In genomic region chr10:71632200-71632820, GRCh38 we compare ENCODE assay signal across 1 cellular context.
TF ChIP-seq lines count a peak whose summit lies in the region.

No MANE protein-coding gene starts in this region.

TF ChIP-seq in K562, 482 proteins besides CTCF, POLR2A, EP300 and RAD21 (continued from another document and continues in another):
- TF ChIP-seq, protein P1, sequence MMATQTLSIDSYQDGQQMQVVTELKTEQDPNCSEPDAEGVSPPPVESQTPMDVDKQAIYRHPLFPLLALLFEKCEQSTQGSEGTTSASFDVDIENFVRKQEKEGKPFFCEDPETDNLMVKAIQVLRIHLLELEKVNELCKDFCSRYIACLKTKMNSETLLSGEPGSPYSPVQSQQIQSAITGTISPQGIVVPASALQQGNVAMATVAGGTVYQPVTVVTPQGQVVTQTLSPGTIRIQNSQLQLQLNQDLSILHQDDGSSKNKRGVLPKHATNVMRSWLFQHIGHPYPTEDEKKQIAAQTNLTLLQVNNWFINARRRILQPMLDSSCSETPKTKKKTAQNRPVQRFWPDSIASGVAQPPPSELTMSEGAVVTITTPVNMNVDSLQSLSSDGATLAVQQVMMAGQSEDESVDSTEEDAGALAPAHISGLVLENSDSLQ (IDR thresholded peaks at IDR 0.05) = peak; percentile 54; the same call in 1 of the 2 replicates
- TF ChIP-seq TCF7L2 (IDR thresholded peaks at IDR 0.05; ENCODE audit: low read depth, low read length) (no peak), ZSCAN29 (IDR thresholded peaks at IDR 0.05) (no peak), SOX6 (IDR thresholded peaks at IDR 0.05) (no peak), ZNF174 (CRISPR knock-in tag; IDR thresholded peaks at IDR 0.05) (no peak), PREB (CRISPR knock-in tag; IDR thresholded peaks at IDR 0.05) (no peak), CREBBP (IDR thresholded peaks at IDR 0.05; ENCODE audit: low read depth, low read length) (no peak), ZNF766 (CRISPR knock-in tag; conservative IDR thresholded peaks at IDR 0.05) (no peak), TCF3 (CRISPR knock-in tag; IDR thresholded peaks at IDR 0.05) (no peak), SMAD4 (CRISPR knock-in tag; conservative IDR thresholded peaks at IDR 0.05) (no peak), SFPQ (IDR thresholded peaks at IDR 0.05; ENCODE audit: low read depth, low read length) (no peak), TAF15 (IDR thresholded peaks at IDR 0.05; ENCODE audit: low read depth, low read length) (no peak), MTA1 (IDR thresholded peaks at IDR 0.05; ENCODE audit: borderline replicate concordance) (no peak), DNMT1 (IDR thresholded peaks at IDR 0.05) (no peak), ELF4 (CRISPR knock-in tag; IDR thresholded peaks at IDR 0.05) (no peak), FOXJ2 (tag; IDR thresholded peaks at IDR 0.05) (no peak), PHTF2 (CRISPR knock-in tag; IDR thresholded peaks at IDR 0.05) (no peak), SAP30 (IDR thresholded peaks at IDR 0.05; ENCODE audit: borderline replicate concordance, insufficient read depth, low read depth, low read length, poor library complexity, severe bottlenecking) (no peak), PTBP1 (IDR thresholded peaks at IDR 0.05; ENCODE audit: low read depth, low read length) (peak; percentile 87), NUFIP1 (IDR thresholded peaks at IDR 0.05; ENCODE audit: partially characterized antibody) (no peak), BCOR (IDR thresholded peaks at IDR 0.05) (peak; percentile 90), MTA3 (IDR thresholded peaks at IDR 0.05; ENCODE audit: borderline replicate concordance) (no peak), CBX2 (IDR thresholded peaks at IDR 0.05; ENCODE audit: insufficient read depth, low read length, poor library complexity, severe bottlenecking) (no peak), ZNF316 (IDR thresholded peaks at IDR 0.05) (0 out of 2 replicates have a peak, but pooled peaks have one; percentile 17), RUNX1 (IDR thresholded peaks at IDR 0.05; ENCODE audit: low read depth) (no peak), DMBX1 (CRISPR knock-in tag; IDR thresholded peaks at IDR 0.05; ENCODE audit: borderline replicate concordance) (no peak), HDGF (IDR thresholded peaks at IDR 0.05) (peak; percentile 23; the same call in 1 of the 2 replicates), POLR2AphosphoS5 (IDR thresholded peaks at IDR 0.05; ENCODE audit: control insufficient read depth, insufficient read depth, low read depth, low read length) (no peak), FOXA3 (CRISPR knock-in tag; conservative IDR thresholded peaks at IDR 0.05 in 1 of 2, IDR thresholded peaks at IDR 0.05 in 1 of 2) (no peak), XRCC4 (IDR thresholded peaks at IDR 0.05; ENCODE audit: extremely low read depth, insufficient read depth, insufficient read length) (no peak), NR3C1 (CRISPR knock-in tag; IDR thresholded peaks at IDR 0.05) (no peak), GABPB1 (CRISPR knock-in tag; IDR thresholded peaks at IDR 0.05) (0 out of 2 replicates have a peak, but pooled peaks have one; percentile 16), CCAR2 (IDR thresholded peaks at IDR 0.05; ENCODE audit: low read depth, low read length) (no peak), RBM25 (IDR thresholded peaks at IDR 0.05; ENCODE audit: low read depth, low read length, severe bottlenecking) (peak; percentile 87), NCOA6 (IDR thresholded peaks at IDR 0.05) (no peak), MYC (IDR thresholded peaks at IDR 0.05; ENCODE audit: low read depth, low read length) (no peak), MYC (CRISPR knock-in tag; IDR thresholded peaks at IDR 0.05; ENCODE audit: borderline replicate concordance, low read depth) (no peak), TOE1 (IDR thresholded peaks at IDR 0.05; ENCODE audit: borderline replicate concordance) (no peak), TOE1 (CRISPR knock-in tag; IDR thresholded peaks at IDR 0.05; ENCODE audit: borderline replicate concordance, low read depth) (no peak), ZFP36 (IDR thresholded peaks at IDR 0.05; ENCODE audit: low read depth, low read length, partially characterized antibody) (peak; percentile 70), MEF2A (IDR thresholded peaks at IDR 0.05; ENCODE audit: control insufficient read depth, low read depth, low read length) (no peak), ZNF444 (CRISPR knock-in tag; IDR thresholded peaks at IDR 0.05) (no peak), ZFP30 (CRISPR knock-in tag; IDR thresholded peaks at IDR 0.05; ENCODE audit: borderline replicate concordance) (no peak), ZNF717 (CRISPR knock-in tag; IDR thresholded peaks at IDR 0.05) (no peak), KLF13 (tag; IDR thresholded peaks at IDR 0.05; ENCODE audit: borderline replicate concordance, low read depth) (no peak), CBX8 (IDR thresholded peaks at IDR 0.05; ENCODE audit: borderline replicate concordance, extremely low read depth, low read depth, low read length, poor library complexity, severe bottlenecking) (no peak), CHD2 (IDR thresholded peaks at IDR 0.05; ENCODE audit: low read depth, low read length) (no peak), C11orf30 (IDR thresholded peaks at IDR 0.05; ENCODE audit: low read depth) (no peak), HDAC1 (IDR thresholded peaks at IDR 0.05) (0 out of 4 replicates have a peak, but pooled peaks of 1 of the 2 experiments have one; percentile 19), SRSF7 (optimal IDR thresholded peaks at IDR 0.05; ENCODE audit: low read depth, low read length) (no peak), HDAC2 (IDR thresholded peaks at IDR 0.05) (0 out of 2 replicates have a peak, but pooled peaks have one; percentile 20), RAD51 (IDR thresholded peaks at IDR 0.05; ENCODE audit: borderline replicate concordance, low read depth) (no peak), E2F4 (CRISPR knock-in tag; IDR thresholded peaks at IDR 0.05; ENCODE audit: low read depth) (no peak), ATF7 (IDR thresholded peaks at IDR 0.05) (no peak), STAT5B (CRISPR knock-in tag; IDR thresholded peaks at IDR 0.05) (no peak)
- TF ChIP-seq, protein P2, sequence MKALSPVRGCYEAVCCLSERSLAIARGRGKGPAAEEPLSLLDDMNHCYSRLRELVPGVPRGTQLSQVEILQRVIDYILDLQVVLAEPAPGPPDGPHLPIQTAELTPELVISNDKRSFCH (CRISPR knock-in tag; IDR thresholded peaks at IDR 0.05) = no peak
- TF ChIP-seq, protein P2 (tag; IDR thresholded peaks at IDR 0.05) = 0 out of 2 replicates have a peak, but pooled peaks have one; percentile 64
- TF ChIP-seq, protein P3, sequence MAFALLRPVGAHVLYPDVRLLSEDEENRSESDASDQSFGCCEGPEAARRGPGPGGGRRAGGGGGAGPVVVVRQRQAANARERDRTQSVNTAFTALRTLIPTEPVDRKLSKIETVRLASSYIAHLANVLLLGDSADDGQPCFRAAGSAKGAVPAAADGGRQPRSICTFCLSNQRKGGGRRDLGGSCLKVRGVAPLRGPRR (CRISPR knock-in tag; IDR thresholded peaks at IDR 0.05) = no peak
- TF ChIP-seq, protein P4, sequence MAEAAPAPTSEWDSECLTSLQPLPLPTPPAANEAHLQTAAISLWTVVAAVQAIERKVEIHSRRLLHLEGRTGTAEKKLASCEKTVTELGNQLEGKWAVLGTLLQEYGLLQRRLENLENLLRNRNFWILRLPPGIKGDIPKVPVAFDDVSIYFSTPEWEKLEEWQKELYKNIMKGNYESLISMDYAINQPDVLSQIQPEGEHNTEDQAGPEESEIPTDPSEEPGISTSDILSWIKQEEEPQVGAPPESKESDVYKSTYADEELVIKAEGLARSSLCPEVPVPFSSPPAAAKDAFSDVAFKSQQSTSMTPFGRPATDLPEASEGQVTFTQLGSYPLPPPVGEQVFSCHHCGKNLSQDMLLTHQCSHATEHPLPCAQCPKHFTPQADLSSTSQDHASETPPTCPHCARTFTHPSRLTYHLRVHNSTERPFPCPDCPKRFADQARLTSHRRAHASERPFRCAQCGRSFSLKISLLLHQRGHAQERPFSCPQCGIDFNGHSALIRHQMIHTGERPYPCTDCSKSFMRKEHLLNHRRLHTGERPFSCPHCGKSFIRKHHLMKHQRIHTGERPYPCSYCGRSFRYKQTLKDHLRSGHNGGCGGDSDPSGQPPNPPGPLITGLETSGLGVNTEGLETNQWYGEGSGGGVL (CRISPR knock-in tag; IDR thresholded peaks at IDR 0.05) = no peak
- TF ChIP-seq, protein P5, sequence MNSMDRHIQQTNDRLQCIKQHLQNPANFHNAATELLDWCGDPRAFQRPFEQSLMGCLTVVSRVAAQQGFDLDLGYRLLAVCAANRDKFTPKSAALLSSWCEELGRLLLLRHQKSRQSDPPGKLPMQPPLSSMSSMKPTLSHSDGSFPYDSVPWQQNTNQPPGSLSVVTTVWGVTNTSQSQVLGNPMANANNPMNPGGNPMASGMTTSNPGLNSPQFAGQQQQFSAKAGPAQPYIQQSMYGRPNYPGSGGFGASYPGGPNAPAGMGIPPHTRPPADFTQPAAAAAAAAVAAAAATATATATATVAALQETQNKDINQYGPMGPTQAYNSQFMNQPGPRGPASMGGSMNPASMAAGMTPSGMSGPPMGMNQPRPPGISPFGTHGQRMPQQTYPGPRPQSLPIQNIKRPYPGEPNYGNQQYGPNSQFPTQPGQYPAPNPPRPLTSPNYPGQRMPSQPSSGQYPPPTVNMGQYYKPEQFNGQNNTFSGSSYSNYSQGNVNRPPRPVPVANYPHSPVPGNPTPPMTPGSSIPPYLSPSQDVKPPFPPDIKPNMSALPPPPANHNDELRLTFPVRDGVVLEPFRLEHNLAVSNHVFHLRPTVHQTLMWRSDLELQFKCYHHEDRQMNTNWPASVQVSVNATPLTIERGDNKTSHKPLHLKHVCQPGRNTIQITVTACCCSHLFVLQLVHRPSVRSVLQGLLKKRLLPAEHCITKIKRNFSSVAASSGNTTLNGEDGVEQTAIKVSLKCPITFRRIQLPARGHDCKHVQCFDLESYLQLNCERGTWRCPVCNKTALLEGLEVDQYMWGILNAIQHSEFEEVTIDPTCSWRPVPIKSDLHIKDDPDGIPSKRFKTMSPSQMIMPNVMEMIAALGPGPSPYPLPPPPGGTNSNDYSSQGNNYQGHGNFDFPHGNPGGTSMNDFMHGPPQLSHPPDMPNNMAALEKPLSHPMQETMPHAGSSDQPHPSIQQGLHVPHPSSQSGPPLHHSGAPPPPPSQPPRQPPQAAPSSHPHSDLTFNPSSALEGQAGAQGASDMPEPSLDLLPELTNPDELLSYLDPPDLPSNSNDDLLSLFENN (IDR thresholded peaks at IDR 0.05; ENCODE audit: low read depth in 2 of 2, low read length in 2 of 2) = no peak
- TF ChIP-seq, protein P6, sequence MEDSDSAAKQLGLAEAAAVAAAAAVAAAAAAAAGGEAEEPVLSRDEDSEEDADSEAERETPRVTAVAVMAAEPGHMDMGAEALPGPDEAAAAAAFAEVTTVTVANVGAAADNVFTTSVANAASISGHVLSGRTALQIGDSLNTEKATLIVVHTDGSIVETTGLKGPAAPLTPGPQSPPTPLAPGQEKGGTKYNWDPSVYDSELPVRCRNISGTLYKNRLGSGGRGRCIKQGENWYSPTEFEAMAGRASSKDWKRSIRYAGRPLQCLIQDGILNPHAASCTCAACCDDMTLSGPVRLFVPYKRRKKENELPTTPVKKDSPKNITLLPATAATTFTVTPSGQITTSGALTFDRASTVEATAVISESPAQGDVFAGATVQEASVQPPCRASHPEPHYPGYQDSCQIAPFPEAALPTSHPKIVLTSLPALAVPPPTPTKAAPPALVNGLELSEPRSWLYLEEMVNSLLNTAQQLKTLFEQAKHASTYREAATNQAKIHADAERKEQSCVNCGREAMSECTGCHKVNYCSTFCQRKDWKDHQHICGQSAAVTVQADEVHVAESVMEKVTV (CRISPR knock-in tag; IDR thresholded peaks at IDR 0.05) = no peak
- TF ChIP-seq, protein P7, sequence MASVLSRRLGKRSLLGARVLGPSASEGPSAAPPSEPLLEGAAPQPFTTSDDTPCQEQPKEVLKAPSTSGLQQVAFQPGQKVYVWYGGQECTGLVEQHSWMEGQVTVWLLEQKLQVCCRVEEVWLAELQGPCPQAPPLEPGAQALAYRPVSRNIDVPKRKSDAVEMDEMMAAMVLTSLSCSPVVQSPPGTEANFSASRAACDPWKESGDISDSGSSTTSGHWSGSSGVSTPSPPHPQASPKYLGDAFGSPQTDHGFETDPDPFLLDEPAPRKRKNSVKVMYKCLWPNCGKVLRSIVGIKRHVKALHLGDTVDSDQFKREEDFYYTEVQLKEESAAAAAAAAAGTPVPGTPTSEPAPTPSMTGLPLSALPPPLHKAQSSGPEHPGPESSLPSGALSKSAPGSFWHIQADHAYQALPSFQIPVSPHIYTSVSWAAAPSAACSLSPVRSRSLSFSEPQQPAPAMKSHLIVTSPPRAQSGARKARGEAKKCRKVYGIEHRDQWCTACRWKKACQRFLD (CRISPR knock-in tag; IDR thresholded peaks at IDR 0.05) = no peak
